22 cellular contexts compared by ENCODE assay signal in genomic region chr3:69292959-69293574, GRCh38.
DNase-seq lines count a peak whose midpoint lies in the region; FAIRE-seq and TF ChIP-seq lines count a peak whose summit lies in the region.
"Had no signal": no experiment of that assay in that cellular context is flagged by ENCODE, and none has a peak within 500 bp of the region (broad histone marks: within the 10 kb centered on the region; RNA-seq: fewer than 3 reads in every experiment).

No MANE protein-coding gene starts in this region.

- no peak overlapping the region for H2AK5ac ChIP-seq in neuronal stem cell (ENCODE audit: low read depth, low read length)

- H2BK120ac ChIP-seq in neuronal stem cell (ENCODE audit: low read depth, low read length) = no peak overlapping the region

- H3K4me1 ChIP-seq in left ventricle myocardium inferior (peaks cover 57% of the 10 kb centered on the region), neuronal stem cell (ENCODE audit: control insufficient read depth in 2 of 2, insufficient read depth in 1 of 2, low read depth in 1 of 2, low read length in 2 of 2) (peaks cover 32 to 33% of the 10 kb centered on the region in 2 donors), colonic mucosa (no peaks in the 10 kb centered on the region)

- no peak overlapping the region for H4K8ac ChIP-seq in neuronal stem cell (ENCODE audit: low read depth, low read length)

- H3K27ac ChIP-seq in left ventricle myocardium inferior (replicated peaks) (peak overlapping the region; percentile 62), neuronal stem cell (replicated peaks; ENCODE audit: low read length) (no peak overlapping the region), colonic mucosa (no peak overlapping the region)

- H3K9me3 ChIP-seq in left ventricle myocardium inferior (replicated peaks) = no peaks in the 10 kb centered on the region
- H3K9me3 ChIP-seq in neuronal stem cell (replicated peaks in 1 of 2; ENCODE audit: control insufficient read depth in 2 of 2, insufficient read depth in 1 of 2, low read depth in 1 of 2, low read length in 2 of 2) = no peaks in the 10 kb centered on the region
- H3K9me3 ChIP-seq in colonic mucosa = no peaks in the 10 kb centered on the region

- WGBS in neuronal stem cell (ENCODE audit: extremely low coverage in 2 of 2, insufficient read length in 2 of 2, insufficient replicate concordance in 1 of 2), 2 donors = no CpG with 5 or more reads among the region's 7 CpGs

- H3K4me2 ChIP-seq in neuronal stem cell (ENCODE audit: insufficient read depth, low read length, poor library complexity, severe bottlenecking) = no peak overlapping the region

- H3K36me3 ChIP-seq in bronchial epithelial cell (ENCODE audit: control insufficient read depth, insufficient read depth, low read length) (peaks cover under 1% of the 10 kb centered on the region), left ventricle myocardium inferior (no peaks in the 10 kb centered on the region), neuronal stem cell (replicated peaks in 1 of 2; ENCODE audit: control insufficient read depth in 2 of 2, insufficient read depth in 2 of 2, low read length in 2 of 2) (no peaks in the 10 kb centered on the region), colonic mucosa (no peaks in the 10 kb centered on the region)

- H3K14ac ChIP-seq in neuronal stem cell (ENCODE audit: low read length) = no peak overlapping the region

- peak overlapping the region; percentile 69 for H2AFZ ChIP-seq in neuronal stem cell (ENCODE audit: low read length)

- H3K18ac ChIP-seq in neuronal stem cell (ENCODE audit: low read length) = no peak overlapping the region

- no peak overlapping the region for H3K23ac ChIP-seq in neuronal stem cell (ENCODE audit: low read depth, low read length, poor library complexity)

- no peak overlapping the region for H3K4me3 ChIP-seq in bronchial epithelial cell (ENCODE audit: low read depth, low read length)
- H3K4me3 ChIP-seq in left ventricle myocardium inferior = no peak overlapping the region
- no peak overlapping the region for H3K4me3 ChIP-seq in neuronal stem cell (ENCODE audit: low read length in 2 of 2)
- H3K4me3 ChIP-seq in colonic mucosa = no peak overlapping the region

- no peak overlapping the region for H3K9ac ChIP-seq in neuronal stem cell (ENCODE audit: low read depth, low read length, poor library complexity)
- H3K9ac ChIP-seq in colonic mucosa (ENCODE audit: low read depth in 2 of 2, low read length in 2 of 2) = no peak overlapping the region

- H4K91ac ChIP-seq in neuronal stem cell (ENCODE audit: low read depth, low read length, poor library complexity) = no peak overlapping the region

- no peaks in the 10 kb centered on the region for H3K79me1 ChIP-seq in neuronal stem cell (ENCODE audit: low read depth, low read length)

- H2BK5ac ChIP-seq in neuronal stem cell (ENCODE audit: low read length) = no peak overlapping the region

- H3K27me3 ChIP-seq in bronchial epithelial cell (ENCODE audit: control insufficient read depth, insufficient read depth, low read length) (no peaks in the 10 kb centered on the region), left ventricle myocardium inferior (ENCODE audit: low read depth) (no peaks in the 10 kb centered on the region), neuronal stem cell (ENCODE audit: control insufficient read depth in 3 of 3, insufficient read depth in 3 of 3, low read depth in 1 of 3, low read length in 3 of 3) (no peaks in the 10 kb centered on the region), colonic mucosa (no peaks in the 10 kb centered on the region)

- H3K4ac ChIP-seq in neuronal stem cell (ENCODE audit: low read length) = no peak overlapping the region

- DNase-seq in NCI-H2171 (lab: John Stamatoyannopoulos, UW) (peak; percentile 12), bronchial epithelial cell (ENCODE audit: low read depth) (peak; percentile 32), left ventricle myocardium inferior (peak; percentile 29), neuronal stem cell (ENCODE audit: low spot score) (no peak), NCI-H1105 (lab: John Stamatoyannopoulos, UW) (no peak), T-helper 2 cell (no peak), colonic mucosa (no peak)
- no peak for DNase-seq in activated CD8-positive, alpha-beta memory T cell treated with anti-CD3 and anti-CD28 coated beads for 24 hours
- DNase-seq: ACHN; activated CD4-positive, CD25-positive, alpha-beta regulatory T cell treated with anti-CD3 and anti-CD28 coated beads, Interleukin-2, amount 50 U/mL, for 72 hours; activated CD8-positive, alpha-beta T cell treated with anti-CD3 and anti-CD28 coated beads for 36 hours; activated gamma-delta T cell treated with Interleukin-2 at 50 U/mL for 16 hours; cortex of kidney; DMS79; GF-D8; NCI-H1417 treated with DMSO at 0.1 percent for 48 hours; NCI-H2081 treated with DMSO at 0.1 percent for 48 hours; NCI-H510A treated with DMSO at 0.1 percent for 48 hours; NK-92 treated with Interleukin-12 subunit alpha and Interleukin-12 subunit beta, amount 100 ng/mL, for 24 hours; T-helper 1 cell had no signal

- no peak for TF ChIP-seq CTCF in bronchial epithelial cell (IDR thresholded peaks at IDR 0.05; ENCODE audit: insufficient read depth, low read length, severe bottlenecking)
- no peak for TF ChIP-seq CTCF in left ventricle myocardium inferior (IDR thresholded peaks at IDR 0.05; ENCODE audit: borderline replicate concordance)
- no peak for TF ChIP-seq CTCF in colonic mucosa (IDR thresholded peaks at IDR 0.05)

- no peak overlapping the region for H2BK12ac ChIP-seq in neuronal stem cell (ENCODE audit: low read length)

- H2BK15ac ChIP-seq in neuronal stem cell (ENCODE audit: low read length) = no peak overlapping the region

- FAIRE-seq in bronchial epithelial cell (lab: Jason Lieb, UNC) = no peak
- FAIRE-seq: GM18507, TTC549 had no signal

- intact Hi-C loops in left ventricle myocardium inferior (cut with micrococcal nuclease) (no loop called here), colonic mucosa (cut with DNase I) (no loop called here)

Comparison
In these comparisons a context has a peak if more than half of its experiments do, and no peak if none do; other contexts are left out.
1. DNase-seq: peak in NCI-H2171 (single experiment), bronchial epithelial cell (single experiment) and left ventricle myocardium inferior (single experiment); none in neuronal stem cell (single experiment), activated CD8-positive, alpha-beta memory T cell treated with anti-CD3 and anti-CD28 coated beads for 24 hours (single experiment), NCI-H1105 (single experiment), T-helper 2 cell (0 of 5) and colonic mucosa (single experiment).